Comparison of ENCODE assay signal across 8 cellular contexts in genomic region chr5:143057580-143057999, GRCh38.
DNase-seq lines count a peak whose midpoint lies in the region; ATAC-seq and TF ChIP-seq lines count a peak whose summit lies in the region.

No MANE protein-coding gene starts in this region.

- H3K4me3 Mint-ChIP-seq in GM23338: no peak overlapping the region

- H4K20me1 ChIP-seq in GM23338 (replicated peaks; ENCODE audit: insufficient read depth) (no peaks in the 10 kb centered on the region), MM.1S (ENCODE audit: insufficient read depth, low read length) (no peaks in the 10 kb centered on the region)

- H3K9me2 ChIP-seq in GM23338 (ENCODE audit: insufficient read depth) (0 out of 2 replicates have a peak, but pooled peaks cover 3% of the 10 kb centered on the region), MM.1S (replicated peaks; ENCODE audit: insufficient read depth, low read length) (no peaks in the 10 kb centered on the region)

- H3K27me3 ChIP-seq in GM23338 (ENCODE audit: insufficient read depth): no peaks in the 10 kb centered on the region
- no peaks in the 10 kb centered on the region for H3K27me3 ChIP-seq in MM.1S (replicated peaks; ENCODE audit: insufficient read depth, low read length)
- H3K27me3 ChIP-seq in lower lobe of right lung (ENCODE audit: low read depth): no peaks in the 10 kb centered on the region

- peaks cover 17% of the 10 kb centered on the region for H3K4me1 Mint-ChIP-seq in GM23338

- H3K9ac ChIP-seq in MM.1S (ENCODE audit: low read length): peak overlapping the region; percentile 52

- ATAC-seq in GM18907 (IDR thresholded peaks at IDR 0.05; ENCODE audit: unreplicated experiment) (peak; percentile 40), GM23338 (no peak), lower lobe of right lung (peak in 1 of 2 donors; percentile 32)

- TF ChIP-seq CTCF in GM23338 (conservative IDR thresholded peaks at IDR 0.05; ENCODE audit: low read depth in 2 of 2) (no peak), MM.1S (IDR thresholded peaks at IDR 0.05; ENCODE audit: low read length) (no peak), lower lobe of right lung (IDR thresholded peaks at IDR 0.05) (no peak)

- H3K27ac Mint-ChIP-seq in GM23338: peak overlapping the region; percentile 49; the same call in 1 of the 2 replicates

- H3K4me2 ChIP-seq in GM23338 (no peak overlapping the region), MM.1S (ENCODE audit: low read depth, low read length) (peak overlapping the region; percentile 82)

- no peaks in the 10 kb centered on the region for H3K9me3 ChIP-seq in MM.1S (replicated peaks; ENCODE audit: insufficient read depth, low read length)
- no peaks in the 10 kb centered on the region for H3K9me3 ChIP-seq in lower lobe of right lung

- H3K27ac ChIP-seq in GM23338 (ENCODE audit: low read depth) (no peak overlapping the region), MM.1S (ENCODE audit: low read length) (peak overlapping the region; percentile 87), lower lobe of right lung (peak overlapping the region; percentile 2)

- DNase-seq in GM23338 (ENCODE audit: low spot score) (no peak), MM.1S (peak; percentile 46), lower lobe of right lung (no peak), NCI-H2029 (lab: John Stamatoyannopoulos, UW) (no peak), NCI-H2227 treated with DMSO at 0.1 percent for 48 hours (lab: John Stamatoyannopoulos, UW) (no peak), SHP77 treated with DMSO at 0.1 percent for 48 hours (lab: John Stamatoyannopoulos, UW) (no peak)
- DNase-seq in stimulated activated CD4-positive, alpha-beta T cell treated with anti-CD3 and anti-CD28 coated beads, Interleukin-12 subunit alpha, Interleukin-12 subunit beta, amount 100 ng/mL, for 4 hours: no peak

- H3K27me3 Mint-ChIP-seq in GM23338 (ENCODE audit: insufficient read depth, low read depth, poor library complexity): no peaks in the 10 kb centered on the region

- intact Hi-C loops in lower lobe of right lung (cut with DNase I): no loop called here

- H3K9me3 Mint-ChIP-seq in GM23338: no peaks in the 10 kb centered on the region

- H2AFZ ChIP-seq in GM23338: no peak overlapping the region
- peak overlapping the region; percentile 26 for H2AFZ ChIP-seq in MM.1S (ENCODE audit: low read length)

- H3F3A ChIP-seq in GM23338 (replicated peaks; ENCODE audit: low read depth) (no peaks in the 10 kb centered on the region), MM.1S (ENCODE audit: insufficient read depth, low read length) (peaks cover 34% of the 10 kb centered on the region)

- no peak overlapping the region for H3K4me3 ChIP-seq in GM23338
- H3K4me3 ChIP-seq in MM.1S (ENCODE audit: low read length): peak overlapping the region; percentile 40
- H3K4me3 ChIP-seq in lower lobe of right lung: no peak overlapping the region

- H3K36me3 ChIP-seq in GM23338 (ENCODE audit: insufficient read depth) (no peaks in the 10 kb centered on the region), MM.1S (replicated peaks; ENCODE audit: insufficient read depth, low read length) (no peaks in the 10 kb centered on the region), lower lobe of right lung (no peaks in the 10 kb centered on the region)

- no peaks in the 10 kb centered on the region for H3K79me2 ChIP-seq in GM23338 (replicated peaks; ENCODE audit: insufficient read depth)
- no peaks in the 10 kb centered on the region for H3K79me2 ChIP-seq in MM.1S (ENCODE audit: low read length)

- H3K4me1 ChIP-seq in GM23338 (ENCODE audit: insufficient read depth) (peaks cover 6% of the 10 kb centered on the region), MM.1S (ENCODE audit: low read length) (peaks cover 71% of the 10 kb centered on the region), lower lobe of right lung (peaks cover 48% of the 10 kb centered on the region)

- H3K36me3 Mint-ChIP-seq in GM23338 (ENCODE audit: low read depth): peaks cover 11% of the 10 kb centered on the region

TF ChIP-seq in GM23338, 12 proteins besides CTCF, POLR2A, EP300 and RAD21:
- no peak for TF ChIP-seq ZNF114 (CRISPR knock-in tag; IDR thresholded peaks at IDR 0.05)
- no peak for TF ChIP-seq JUNB (IDR thresholded peaks at IDR 0.05; ENCODE audit: unreplicated experiment)
- TF ChIP-seq EZH2phosphoT487 (IDR thresholded peaks at IDR 0.05; ENCODE audit: unreplicated experiment): no peak
- no peak for TF ChIP-seq CREB1 (CRISPR knock-in tag; IDR thresholded peaks at IDR 0.05; ENCODE audit: low read depth)
- TF ChIP-seq ETS1 (IDR thresholded peaks at IDR 0.05): no peak
- no peak for TF ChIP-seq ZNF462 (CRISPR knock-in tag; IDR thresholded peaks at IDR 0.05)
- no peak for TF ChIP-seq ZNF331 (CRISPR knock-in tag; IDR thresholded peaks at IDR 0.05; ENCODE audit: low read depth)
- no peak for TF ChIP-seq NANOG (IDR thresholded peaks at IDR 0.05; ENCODE audit: borderline replicate concordance)
- TF ChIP-seq EZH2 (IDR thresholded peaks at IDR 0.05; ENCODE audit: low read depth, unreplicated experiment): no peak
TF ChIP-seq in GM23338: peak in this region for 0.
